ENCODE assay signal across 8 cellular contexts in genomic region chrX:56728752-56729151, GRCh38. TPM values are rescaled to one million over a fixed set of nuclear protein-coding genes. Genes with fewer than 3 reads are reported as not detected.
A peak's percentile ranks its signal among the peaks of the same experiment; 100 is the strongest.
DNase-seq lines count a peak whose midpoint lies in the region; ATAC-seq and TF ChIP-seq lines count a peak whose summit lies in the region.

No MANE protein-coding gene starts in this region.

- H3K27ac Mint-ChIP-seq in CD8-positive, alpha-beta memory T cell, result peak overlapping the region; percentile 86 to 97 (median 94)

- H3K4me3 Mint-ChIP-seq in CD8-positive, alpha-beta memory T cell, result peak overlapping the region; percentile 92 to 94 (median 93)

- H3K4me1 ChIP-seq in CD8-positive, alpha-beta memory T cell (ENCODE audit: insufficient read depth, low read length), result peaks cover 11% of the 10 kb centered on the region
- H3K4me1 ChIP-seq in IMR-90 (ENCODE audit: control insufficient read depth, insufficient read depth, low read length), result no peaks in the 10 kb centered on the region

- no peak overlapping the region for H2BK15ac ChIP-seq in IMR-90 (ENCODE audit: low read depth, low read length)

- H3K4me1 Mint-ChIP-seq in CD8-positive, alpha-beta memory T cell, result peaks cover 26 to 50% (median 46%) of the 10 kb centered on the region in 3 donors

- H4K20me1 ChIP-seq in IMR-90 (ENCODE audit: insufficient read depth, low read length), result peaks cover 5% of the 10 kb centered on the region; the same call in 1 of the 2 replicates

- H2AK9ac ChIP-seq in IMR-90 (replicated peaks; ENCODE audit: low read depth, low read length, poor library complexity), result no peak overlapping the region

- in situ Hi-C loops in IMR-90 (cut with MboI; ENCODE audit: low sequenced_read_pairs), result loop anchor here (25.0 kb wide), 1 partner anchor 1566 kb away; no protein-coding TSS in a partner anchor

- H3K14ac ChIP-seq in IMR-90 (replicated peaks; ENCODE audit: low read depth, low read length), result no peak overlapping the region

- POLR2A ChIA-PET in CD8-positive, alpha-beta memory T cell (lab: Charles Lee), result interaction anchor here (0.6 to 1.6 kb wide), 2 partner anchors 165 to 559 kb away, joined by 3 to 4 read pairs; partner anchors contain the start of gene UBQLN2
- POLR2A ChIA-PET in IMR-90 (lab: Charles Lee; ENCODE audit: unreplicated experiment), result no interaction called here

- H2BK20ac ChIP-seq in IMR-90 (ENCODE audit: low read depth, low read length), result no peak overlapping the region

- H4K91ac ChIP-seq in IMR-90 (ENCODE audit: insufficient read depth, low read depth, low read length), result no peak overlapping the region

- no peak overlapping the region for H4K5ac ChIP-seq in IMR-90 (ENCODE audit: low read depth, low read length)

- no peak overlapping the region for H2AFZ ChIP-seq in IMR-90 (replicated peaks; ENCODE audit: low read length, poor library complexity)

- TF ChIP-seq RAD21 in IMR-90 (IDR thresholded peaks at IDR 0.05; ENCODE audit: low read length), result no peak

- no peak overlapping the region for H2AK5ac ChIP-seq in IMR-90 (ENCODE audit: low read depth, low read length)

- H3K23ac ChIP-seq in IMR-90 (ENCODE audit: low read depth, low read length), result no peak overlapping the region

- no peak overlapping the region; the same call in 1 of the 2 replicates for H3K9ac ChIP-seq in IMR-90 (ENCODE audit: low read depth, low read length)

- H3K27me3 Mint-ChIP-seq in CD8-positive, alpha-beta memory T cell, result peaks cover 0 to 9% of the 10 kb centered on the region in 2 donors

- no peak overlapping the region; the same call in 1 of the 2 replicates for H3K56ac ChIP-seq in IMR-90 (ENCODE audit: extremely low read depth, insufficient read depth, low read length)

- intact Hi-C loops in IMR-90 (cut with micrococcal nuclease), result loop anchor here (5.0 kb wide), 1 partner anchor 161 kb away; no protein-coding TSS in a partner anchor

- H3K79me1 ChIP-seq in IMR-90 (ENCODE audit: low read depth in 1 of 2, low read length in 2 of 2), result peaks cover 0 to 5% of the 10 kb centered on the region in 2 experiments; a peak in 2 of 4 replicates

- TF ChIP-seq POLR2A in IMR-90 (IDR thresholded peaks at IDR 0.05; ENCODE audit: low read depth, low read length), result no peak

- no TSS peak for BruUV-seq in IMR-90 (replicated peaks; lab: Mats Ljungman, UMichigan)

- dilution Hi-C loops in IMR-90 (cut with HindIII; ENCODE audit: low sequenced_read_pairs, unreplicated experiment), result no loop called here

- peaks cover 0 to 12% (median 0%) of the 10 kb centered on the region in 3 donors for H3K36me3 Mint-ChIP-seq in CD8-positive, alpha-beta memory T cell

- peak; percentile 35 for ATAC-seq in GM21360 (IDR thresholded peaks at IDR 0.05; ENCODE audit: unreplicated experiment)
- peak; percentile 64 for ATAC-seq in IMR-90 (ENCODE audit: low read depth)

- TF ChIP-seq CTCF in IMR-90 (conservative IDR thresholded peaks at IDR 0.05; ENCODE audit: low read depth, low read length), result no peak
- TF ChIP-seq CTCF in fibroblast of villous mesenchyme (IDR thresholded peaks at IDR 0.05; ENCODE audit: insufficient read depth, low read depth, low read length), result no peak

- no CpG with 5 or more reads among the region's 8 CpGs for WGBS in IMR-90 (ENCODE audit: extremely low coverage in 2 of 2, insufficient read length in 1 of 2), 2 experiments

- H2BK120ac ChIP-seq in IMR-90 (ENCODE audit: low read depth, low read length), result no peak overlapping the region

- DNase-seq in CD8-positive, alpha-beta memory T cell, result peak in 2 of 5 donors; percentile 16 to 43
- DNase-seq in IMR-90 (peak; percentile 5), fibroblast of villous mesenchyme (ENCODE audit: low read depth) (peak; percentile 36), retina (peak; percentile 53), NCI-H1436 (lab: John Stamatoyannopoulos, UW) (no peak), NCI-H2029 (lab: John Stamatoyannopoulos, UW) (no peak)
- peak; percentile 4 to 10 for DNase-seq in activated CD4-positive, alpha-beta T cell treated with anti-CD3 and anti-CD28 coated beads, Interleukin-2, amount 50 U/mL, for 48 hours

- no peaks in the 10 kb centered on the region for H3K9me1 ChIP-seq in IMR-90 (ENCODE audit: insufficient read depth, low read length)

- H3K4me3 ChIP-seq in CD8-positive, alpha-beta memory T cell (ENCODE audit: low read length), result no peak overlapping the region
- H3K4me3 ChIP-seq in IMR-90 (ENCODE audit: insufficient read depth, low read depth, low read length) (peak overlapping the region; percentile 99), fibroblast of villous mesenchyme (ENCODE audit: low read depth, low read length) (peak overlapping the region; percentile 78)

- no peaks in the 10 kb centered on the region for H3K36me3 ChIP-seq in CD8-positive, alpha-beta memory T cell (ENCODE audit: insufficient read depth, low read length)
- no peaks in the 10 kb centered on the region for H3K36me3 ChIP-seq in IMR-90 (ENCODE audit: control insufficient read depth, insufficient read depth, low read length)

- H3K9me3 ChIP-seq in CD8-positive, alpha-beta memory T cell (ENCODE audit: low read length), result no peaks in the 10 kb centered on the region
- no peaks in the 10 kb centered on the region for H3K9me3 ChIP-seq in IMR-90 (ENCODE audit: control insufficient read depth, insufficient read depth, low read length)

- H3K18ac ChIP-seq in IMR-90 (ENCODE audit: low read depth, low read length), result no peak overlapping the region

- H2BK5ac ChIP-seq in IMR-90 (ENCODE audit: low read depth, low read length, poor library complexity, severe bottlenecking), result no peak overlapping the region

- peak overlapping the region; percentile 99 for H3K4me2 ChIP-seq in IMR-90 (ENCODE audit: low read depth, low read length)

- H3K4ac ChIP-seq in IMR-90 (ENCODE audit: low read depth, low read length), result no peak overlapping the region

- H3K27ac ChIP-seq in CD8-positive, alpha-beta memory T cell (ENCODE audit: low read depth, low read length), result peak overlapping the region; percentile 69
- no peak overlapping the region for H3K27ac ChIP-seq in IMR-90 (ENCODE audit: insufficient read depth, low read length)

- no peak overlapping the region for H4K8ac ChIP-seq in IMR-90 (ENCODE audit: low read depth in 2 of 2, low read length in 2 of 2)

- no peaks in the 10 kb centered on the region for H3K9me3 Mint-ChIP-seq in CD8-positive, alpha-beta memory T cell

- CTCF ChIA-PET in CD8-positive, alpha-beta memory T cell (lab: Charles Lee), result interaction anchor here (1.0 to 4.1 kb wide), 5 partner anchors 250 to 1240 kb away, joined by 3 to 31 read pairs (median 3); partner anchors contain the start of gene RRAGB
- CTCF ChIA-PET in IMR-90 (lab: Yijun Ruan, JAX), result no interaction called here

- H3K27me3 ChIP-seq in CD8-positive, alpha-beta memory T cell (ENCODE audit: insufficient read depth, low read length, poor library complexity, severe bottlenecking), result no peaks in the 10 kb centered on the region
- no peaks in the 10 kb centered on the region for H3K27me3 ChIP-seq in IMR-90 (ENCODE audit: control insufficient read depth, insufficient read depth, low read length)

TF ChIP-seq in IMR-90, 13 proteins besides CTCF, POLR2A, EP300 and RAD21:
- TF ChIP-seq ELK1 (IDR thresholded peaks at IDR 0.05; ENCODE audit: borderline replicate concordance, low read depth, low read length), result no peak

RNA-seq across cellular contexts. Expression of gene NBDY, which starts 0.3 kb away (rescaled TPM):
- 10 to 100 TPM; 34.1 to 34.8 TPM for total RNA-seq in CD8-positive, alpha-beta memory T cell
- 65.2 TPM for polyA plus RNA-seq in CD8-positive, alpha-beta memory T cell
- 2.5 and 3.2 TPM in 2 replicates for total RNA-seq in IMR-90 (2012; rRNA removed)
- 61.5 and 64.6 TPM in 2 replicates for polyA plus RNA-seq in IMR-90 (2012; rRNA removed)
- 18.4 and 26.7 TPM in 2 replicates for polyA plus RNA-seq in IMR-90 (2012; cell fraction: cytosol; rRNA removed)
- 8.0 and 12.8 TPM in 2 replicates for polyA plus RNA-seq in IMR-90 (2012; cell fraction: nucleus; rRNA removed; ENCODE audit: low replicate concordance)
- total RNA-seq in fibroblast of villous mesenchyme, result 10.3 and 12.1 TPM in 2 replicates

Comparison
In these comparisons a context has a peak if more than half of its experiments do, and no peak if none do; other contexts are left out.
1. DNase-seq: peak in IMR-90 (single experiment), activated CD4-positive, alpha-beta T cell treated with anti-CD3 and anti-CD28 coated beads, Interleukin-2, amount 50 U/mL, for 48 hours (2 of 2), fibroblast of villous mesenchyme (single experiment) and retina (single experiment); none in NCI-H1436 (single experiment) and NCI-H2029 (single experiment).